In the genomic region with DNA sequence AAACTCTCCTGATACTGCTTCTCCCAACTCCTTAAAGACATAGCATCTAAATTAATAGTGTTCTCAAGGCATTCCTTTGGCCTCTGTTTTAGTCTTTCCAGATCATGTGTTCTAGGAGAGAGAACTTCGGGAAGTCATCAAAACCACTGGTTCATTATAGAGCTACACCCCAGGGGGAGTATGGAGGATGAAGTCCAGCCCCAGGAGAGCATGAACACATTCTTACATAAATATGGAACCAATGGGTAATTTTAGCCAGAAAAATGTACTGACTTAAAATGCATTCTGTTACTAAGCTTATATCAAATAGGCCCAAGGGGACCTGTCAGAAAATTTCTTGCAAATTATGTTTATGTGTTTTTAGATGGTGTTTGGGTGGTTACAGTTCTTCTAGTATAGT, we compare ENCODE assay signal across 23 cellular contexts.
"Had no signal": no experiment of that assay in that cellular context is flagged by ENCODE, and none has a peak within 500 bp of the region (broad histone marks: within the 10 kb centered on the region; RNA-seq: fewer than 3 reads in every experiment).

No MANE protein-coding gene starts in this region.

- H3K27me3 ChIP-seq: esophagus squamous epithelium, gastrocnemius medialis, heart left ventricle, neural progenitor cell, pancreas had no signal

- H3K4me1 Mint-ChIP-seq: activated CD8-positive, alpha-beta memory T cell treated with anti-CD3 and anti-CD28 coated beads, Interleukin-2, amount 10 ng/mL, durations not matched to agents 7 days and 5 days; activated naive CD8-positive, alpha-beta T cell treated with anti-CD3 and anti-CD28 coated beads, Interleukin-2, amount 50 U/mL, for 24 hours; stimulated activated naive B cell treated with anti-CD40 and anti-IgM and Interleukin-4, amounts not matched to agents 10 μg/mL and 1 μg/mL and 100 μg/mL, for 72 hours had no signal

- DNase-seq: activated CD4-positive, alpha-beta T cell treated with anti-CD3 and anti-CD28 coated beads, Interleukin-2, amount 50 U/mL, for 48 hours; activated CD8-positive, alpha-beta memory T cell treated with anti-CD3 and anti-CD28 coated beads, Interleukin-2, amount 10 ng/mL, durations not matched to agents 7 days and 5 days; activated naive CD4-positive, alpha-beta T cell treated with anti-CD3 and anti-CD28 coated beads for 36 hours; activated naive CD8-positive, alpha-beta T cell treated with anti-CD3 and anti-CD28 coated beads, Interleukin-2, amount 50 U/mL, for 24 hours; activated T-cell treated with anti-CD3 and anti-CD28 coated beads, Interleukin-2, amount 50 U/mL, for 1 hour; caudate nucleus; effector CD8-positive, alpha-beta T cell; esophagus squamous epithelium; gastrocnemius medialis; heart left ventricle; left cardiac atrium; midbrain; pancreas; stimulated activated CD4-positive, alpha-beta T cell treated with anti-CD3 and anti-CD28 coated beads, Interleukin-15, amount 100 ng/mL, for 24 hours; stimulated activated CD4-positive, alpha-beta T cell treated with anti-CD3 and anti-CD28 coated beads, Interleukin-4, amount 100 ng/mL, for 1 hour; stimulated activated naive B cell treated with anti-CD40 and anti-IgM and Interleukin-4, amounts not matched to agents 10 μg/mL and 1 μg/mL and 100 μg/mL, for 72 hours; substantia nigra; WERI-Rb-1 had no signal

- H3K9me3 Mint-ChIP-seq: activated naive CD4-positive, alpha-beta T cell treated with anti-CD3 and anti-CD28 coated beads for 36 hours; activated naive CD8-positive, alpha-beta T cell treated with anti-CD3 and anti-CD28 coated beads, Interleukin-2, amount 50 U/mL, for 24 hours; activated T-helper 2 cell treated with anti-CD3 and anti-CD28 coated beads, Interferon-gamma antibody, Interleukin-2, Interleukin-4, amounts not matched to agents 10 μg/mL and 5 μg/mL and 100 μg/mL, durations not matched to agents 14 hours and 24 hours and 36 hours; neural progenitor cell; T-helper 1 cell treated with Interleukin-12 subunit alpha and Interleukin-12 subunit beta and Interleukin-4 antibody, amounts not matched to agents 30 μg/mL and 1 μg/mL, for 36 hours; type B pancreatic cell had no signal

- ATAC-seq: activated CD8-positive, alpha-beta memory T cell treated with anti-CD3 and anti-CD28 coated beads, Interleukin-2, amount 10 ng/mL, durations not matched to agents 7 days and 5 days; activated naive CD8-positive, alpha-beta T cell treated with anti-CD3 and anti-CD28 coated beads, Interleukin-2, amount 50 U/mL, for 24 hours; gastrocnemius medialis; heart left ventricle; left cardiac atrium; pancreas; stimulated activated naive B cell treated with anti-CD40 and anti-IgM and Interleukin-4, amounts not matched to agents 10 μg/mL and 1 μg/mL and 100 μg/mL, for 72 hours had no signal

- H3K9ac ChIP-seq: neural progenitor cell had no signal

- H3K36me3 Mint-ChIP-seq: activated CD8-positive, alpha-beta memory T cell treated with anti-CD3 and anti-CD28 coated beads, Interleukin-2, amount 10 ng/mL, durations not matched to agents 7 days and 5 days; neural progenitor cell; stimulated activated naive B cell treated with anti-CD40 and anti-IgM and Interleukin-4, amounts not matched to agents 10 μg/mL and 1 μg/mL and 100 μg/mL, for 72 hours; type B pancreatic cell had no signal

- H3K9me3 ChIP-seq: esophagus squamous epithelium, gastrocnemius medialis, heart left ventricle, pancreas had no signal

- H3K4me3 Mint-ChIP-seq: activated CD8-positive, alpha-beta memory T cell treated with anti-CD3 and anti-CD28 coated beads, Interleukin-2, amount 10 ng/mL, durations not matched to agents 7 days and 5 days; activated naive CD4-positive, alpha-beta T cell treated with anti-CD3 and anti-CD28 coated beads for 36 hours; activated naive CD8-positive, alpha-beta T cell treated with anti-CD3 and anti-CD28 coated beads, Interleukin-2, amount 50 U/mL, for 24 hours; neural progenitor cell; stimulated activated naive B cell treated with anti-CD40 and anti-IgM and Interleukin-4, amounts not matched to agents 10 μg/mL and 1 μg/mL and 100 μg/mL, for 72 hours; T-helper 1 cell treated with Interleukin-12 subunit alpha and Interleukin-12 subunit beta and Interleukin-4 antibody, amounts not matched to agents 30 μg/mL and 1 μg/mL, for 36 hours; type B pancreatic cell had no signal

- H3K4me1 ChIP-seq: esophagus squamous epithelium, gastrocnemius medialis, neural progenitor cell, pancreas had no signal

- H3K27ac ChIP-seq: esophagus squamous epithelium, gastrocnemius medialis, heart left ventricle, neural progenitor cell, pancreas, WERI-Rb-1 had no signal

- H3K27me3 Mint-ChIP-seq: stimulated activated naive B cell treated with anti-CD40 and anti-IgM and Interleukin-4, amounts not matched to agents 10 μg/mL and 1 μg/mL and 100 μg/mL, for 72 hours; type B pancreatic cell had no signal

- H3K36me3 ChIP-seq: esophagus squamous epithelium, gastrocnemius medialis, heart left ventricle, neural progenitor cell, pancreas, WERI-Rb-1 had no signal

- H3K4me3 ChIP-seq: esophagus squamous epithelium, gastrocnemius medialis, heart left ventricle, lung, neural progenitor cell, pancreas had no signal

- H3K27ac Mint-ChIP-seq: activated CD8-positive, alpha-beta memory T cell treated with anti-CD3 and anti-CD28 coated beads, Interleukin-2, amount 10 ng/mL, durations not matched to agents 7 days and 5 days; activated naive CD4-positive, alpha-beta T cell treated with anti-CD3 and anti-CD28 coated beads for 36 hours; activated naive CD8-positive, alpha-beta T cell treated with anti-CD3 and anti-CD28 coated beads, Interleukin-2, amount 50 U/mL, for 24 hours; activated T-helper 2 cell treated with anti-CD3 and anti-CD28 coated beads, Interferon-gamma antibody, Interleukin-2, Interleukin-4, amounts not matched to agents 10 μg/mL and 5 μg/mL and 100 μg/mL, durations not matched to agents 14 hours and 24 hours and 36 hours; neural progenitor cell; stimulated activated naive B cell treated with anti-CD40 and anti-IgM and Interleukin-4, amounts not matched to agents 10 μg/mL and 1 μg/mL and 100 μg/mL, for 72 hours; T-helper 1 cell treated with Interleukin-12 subunit alpha and Interleukin-12 subunit beta and Interleukin-4 antibody, amounts not matched to agents 30 μg/mL and 1 μg/mL, for 36 hours; type B pancreatic cell had no signal
